ENCODE assay signal across 1 cellular context in the genomic region with DNA sequence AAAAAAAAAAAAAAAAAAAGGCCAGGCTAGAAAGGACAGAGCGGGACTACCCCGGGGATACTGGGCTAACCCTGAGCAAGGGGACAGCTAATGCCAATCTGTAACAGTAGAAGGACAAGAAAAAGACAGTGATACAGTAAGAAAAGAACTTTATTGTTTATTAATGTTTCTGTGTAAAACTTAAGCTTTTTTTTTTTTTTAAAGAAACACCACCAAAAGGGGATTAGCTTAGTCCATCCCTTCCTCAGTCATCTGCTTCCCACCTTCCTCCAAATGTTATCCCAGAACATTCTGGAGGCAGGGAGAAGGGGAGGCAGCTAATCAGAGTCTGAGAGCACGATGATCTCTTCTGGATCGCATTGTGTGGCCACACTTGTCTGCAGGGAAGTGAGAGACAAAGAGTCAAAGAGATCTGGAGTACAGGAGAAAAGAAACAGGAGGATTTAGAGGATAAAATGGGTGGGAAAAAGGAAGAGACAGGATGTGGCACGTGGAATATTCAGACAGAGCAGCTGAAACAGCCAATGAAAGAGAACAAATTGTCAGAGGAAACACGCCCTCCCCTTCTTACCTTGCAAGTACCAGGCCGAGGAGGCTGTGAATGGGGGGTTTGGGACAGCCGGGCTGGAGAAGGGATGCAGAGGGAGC.
TF ChIP-seq lines count a peak whose summit lies in the region.

No MANE protein-coding gene starts in this region.

TF ChIP-seq in K562, 482 proteins besides CTCF, POLR2A, EP300 and RAD21 (continued from another document):
- TF ChIP-seq, protein P1, sequence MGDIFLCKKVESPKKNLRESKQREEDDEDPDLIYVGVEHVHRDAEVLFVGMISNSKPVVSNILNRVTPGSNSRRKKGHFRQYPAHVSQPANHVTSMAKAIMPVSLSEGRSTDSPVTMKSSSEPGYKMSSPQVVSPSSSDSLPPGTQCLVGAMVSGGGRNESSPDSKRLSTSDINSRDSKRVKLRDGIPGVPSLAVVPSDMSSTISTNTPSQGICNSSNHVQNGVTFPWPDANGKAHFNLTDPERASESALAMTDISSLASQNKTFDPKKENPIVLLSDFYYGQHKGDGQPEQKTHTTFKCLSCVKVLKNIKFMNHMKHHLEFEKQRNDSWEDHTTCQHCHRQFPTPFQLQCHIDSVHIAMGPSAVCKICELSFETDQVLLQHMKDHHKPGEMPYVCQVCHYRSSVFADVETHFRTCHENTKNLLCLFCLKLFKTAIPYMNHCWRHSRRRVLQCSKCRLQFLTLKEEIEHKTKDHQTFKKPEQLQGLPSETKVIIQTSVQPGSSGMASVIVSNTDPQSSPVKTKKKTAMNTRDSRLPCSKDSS (IDR thresholded peaks at IDR 0.05; ENCODE audit: low read depth, partially characterized antibody): no peak
- TF ChIP-seq, protein P2, sequence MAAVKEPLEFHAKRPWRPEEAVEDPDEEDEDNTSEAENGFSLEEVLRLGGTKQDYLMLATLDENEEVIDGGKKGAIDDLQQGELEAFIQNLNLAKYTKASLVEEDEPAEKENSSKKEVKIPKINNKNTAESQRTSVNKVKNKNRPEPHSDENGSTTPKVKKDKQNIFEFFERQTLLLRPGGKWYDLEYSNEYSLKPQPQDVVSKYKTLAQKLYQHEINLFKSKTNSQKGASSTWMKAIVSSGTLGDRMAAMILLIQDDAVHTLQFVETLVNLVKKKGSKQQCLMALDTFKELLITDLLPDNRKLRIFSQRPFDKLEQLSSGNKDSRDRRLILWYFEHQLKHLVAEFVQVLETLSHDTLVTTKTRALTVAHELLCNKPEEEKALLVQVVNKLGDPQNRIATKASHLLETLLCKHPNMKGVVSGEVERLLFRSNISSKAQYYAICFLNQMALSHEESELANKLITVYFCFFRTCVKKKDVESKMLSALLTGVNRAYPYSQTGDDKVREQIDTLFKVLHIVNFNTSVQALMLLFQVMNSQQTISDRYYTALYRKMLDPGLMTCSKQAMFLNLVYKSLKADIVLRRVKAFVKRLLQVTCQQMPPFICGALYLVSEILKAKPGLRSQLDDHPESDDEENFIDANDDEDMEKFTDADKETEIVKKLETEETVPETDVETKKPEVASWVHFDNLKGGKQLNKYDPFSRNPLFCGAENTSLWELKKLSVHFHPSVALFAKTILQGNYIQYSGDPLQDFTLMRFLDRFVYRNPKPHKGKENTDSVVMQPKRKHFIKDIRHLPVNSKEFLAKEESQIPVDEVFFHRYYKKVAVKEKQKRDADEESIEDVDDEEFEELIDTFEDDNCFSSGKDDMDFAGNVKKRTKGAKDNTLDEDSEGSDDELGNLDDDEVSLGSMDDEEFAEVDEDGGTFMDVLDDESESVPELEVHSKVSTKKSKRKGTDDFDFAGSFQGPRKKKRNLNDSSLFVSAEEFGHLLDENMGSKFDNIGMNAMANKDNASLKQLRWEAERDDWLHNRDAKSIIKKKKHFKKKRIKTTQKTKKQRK (IDR thresholded peaks at IDR 0.05; ENCODE audit: borderline replicate concordance, low read depth, low read length): no peak
- TF ChIP-seq HMG20B (CRISPR knock-in tag; IDR thresholded peaks at IDR 0.05) (no peak), SMAD4 (CRISPR knock-in tag; conservative IDR thresholded peaks at IDR 0.05) (no peak), NEUROD1 (IDR thresholded peaks at IDR 0.05; ENCODE audit: borderline replicate concordance, low read depth, low read length, partially characterized antibody) (no peak), MEF2D (tag; conservative IDR thresholded peaks at IDR 0.05; ENCODE audit: low read depth) (no peak), ZEB2 (IDR thresholded peaks at IDR 0.05) (no peak), ZNF696 (CRISPR knock-in tag; conservative IDR thresholded peaks at IDR 0.05) (no peak), NBN (IDR thresholded peaks at IDR 0.05; ENCODE audit: low read depth) (0 out of 2 replicates have a peak, but pooled peaks have one; percentile 11), ZNF589 (CRISPR knock-in tag; IDR thresholded peaks at IDR 0.05; ENCODE audit: low read depth) (no peak), TGIF2 (CRISPR knock-in tag; IDR thresholded peaks at IDR 0.05) (no peak), CTBP1 (IDR thresholded peaks at IDR 0.05; ENCODE audit: borderline replicate concordance) (no peak), SOX6 (IDR thresholded peaks at IDR 0.05) (no peak), TOE1 (IDR thresholded peaks at IDR 0.05; ENCODE audit: borderline replicate concordance) (no peak), TOE1 (CRISPR knock-in tag; IDR thresholded peaks at IDR 0.05; ENCODE audit: borderline replicate concordance, low read depth) (no peak), SNRNP70 (optimal IDR thresholded peaks at IDR 0.05; ENCODE audit: low read depth, low read length) (no peak), ZNF384 (IDR thresholded peaks at IDR 0.05; ENCODE audit: low read depth, low read length) (peak; percentile 95), ZNF79 (CRISPR knock-in tag; IDR thresholded peaks at IDR 0.05; ENCODE audit: low read depth) (no peak), SETDB1 (IDR thresholded peaks at IDR 0.05; ENCODE audit: low read length) (no peak), PCBP1 (IDR thresholded peaks at IDR 0.05; ENCODE audit: low read depth, low read length, poor library complexity, severe bottlenecking) (no peak), ZKSCAN8 (CRISPR knock-in tag; IDR thresholded peaks at IDR 0.05) (no peak), PCBP2 (IDR thresholded peaks at IDR 0.05; ENCODE audit: low read depth, low read length, poor library complexity, severe bottlenecking) (no peak), ZNF197 (CRISPR knock-in tag; IDR thresholded peaks at IDR 0.05; ENCODE audit: low read depth) (no peak), BDP1 (IDR thresholded peaks at IDR 0.05; ENCODE audit: insufficient read depth, insufficient read length) (no peak), SNIP1 (IDR thresholded peaks at IDR 0.05; ENCODE audit: low read depth) (no peak), KAT2B (IDR thresholded peaks at IDR 0.05; ENCODE audit: low read depth, low read length) (no peak), LARP7 (IDR thresholded peaks at IDR 0.05) (0 out of 2 replicates have a peak, but pooled peaks have one; percentile 37), EGR1 (conservative IDR thresholded peaks at IDR 0.05) (no peak), MIER1 (IDR thresholded peaks at IDR 0.05; ENCODE audit: low read depth) (0 out of 2 replicates have a peak, but pooled peaks have one; percentile 56), ILF3 (IDR thresholded peaks at IDR 0.05; ENCODE audit: borderline replicate concordance) (no peak), MAFG (tag; conservative IDR thresholded peaks at IDR 0.05) (no peak), CEBPB (tag; IDR thresholded peaks at IDR 0.05) (no peak), XRCC4 (IDR thresholded peaks at IDR 0.05; ENCODE audit: extremely low read depth, insufficient read depth, insufficient read length) (no peak), ZNF143 (CRISPR knock-in tag; IDR thresholded peaks at IDR 0.05) (no peak)
- TF ChIP-seq, protein P3, sequence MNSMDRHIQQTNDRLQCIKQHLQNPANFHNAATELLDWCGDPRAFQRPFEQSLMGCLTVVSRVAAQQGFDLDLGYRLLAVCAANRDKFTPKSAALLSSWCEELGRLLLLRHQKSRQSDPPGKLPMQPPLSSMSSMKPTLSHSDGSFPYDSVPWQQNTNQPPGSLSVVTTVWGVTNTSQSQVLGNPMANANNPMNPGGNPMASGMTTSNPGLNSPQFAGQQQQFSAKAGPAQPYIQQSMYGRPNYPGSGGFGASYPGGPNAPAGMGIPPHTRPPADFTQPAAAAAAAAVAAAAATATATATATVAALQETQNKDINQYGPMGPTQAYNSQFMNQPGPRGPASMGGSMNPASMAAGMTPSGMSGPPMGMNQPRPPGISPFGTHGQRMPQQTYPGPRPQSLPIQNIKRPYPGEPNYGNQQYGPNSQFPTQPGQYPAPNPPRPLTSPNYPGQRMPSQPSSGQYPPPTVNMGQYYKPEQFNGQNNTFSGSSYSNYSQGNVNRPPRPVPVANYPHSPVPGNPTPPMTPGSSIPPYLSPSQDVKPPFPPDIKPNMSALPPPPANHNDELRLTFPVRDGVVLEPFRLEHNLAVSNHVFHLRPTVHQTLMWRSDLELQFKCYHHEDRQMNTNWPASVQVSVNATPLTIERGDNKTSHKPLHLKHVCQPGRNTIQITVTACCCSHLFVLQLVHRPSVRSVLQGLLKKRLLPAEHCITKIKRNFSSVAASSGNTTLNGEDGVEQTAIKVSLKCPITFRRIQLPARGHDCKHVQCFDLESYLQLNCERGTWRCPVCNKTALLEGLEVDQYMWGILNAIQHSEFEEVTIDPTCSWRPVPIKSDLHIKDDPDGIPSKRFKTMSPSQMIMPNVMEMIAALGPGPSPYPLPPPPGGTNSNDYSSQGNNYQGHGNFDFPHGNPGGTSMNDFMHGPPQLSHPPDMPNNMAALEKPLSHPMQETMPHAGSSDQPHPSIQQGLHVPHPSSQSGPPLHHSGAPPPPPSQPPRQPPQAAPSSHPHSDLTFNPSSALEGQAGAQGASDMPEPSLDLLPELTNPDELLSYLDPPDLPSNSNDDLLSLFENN (IDR thresholded peaks at IDR 0.05; ENCODE audit: low read depth in 2 of 2, low read length in 2 of 2): no peak
- TF ChIP-seq, protein P4, sequence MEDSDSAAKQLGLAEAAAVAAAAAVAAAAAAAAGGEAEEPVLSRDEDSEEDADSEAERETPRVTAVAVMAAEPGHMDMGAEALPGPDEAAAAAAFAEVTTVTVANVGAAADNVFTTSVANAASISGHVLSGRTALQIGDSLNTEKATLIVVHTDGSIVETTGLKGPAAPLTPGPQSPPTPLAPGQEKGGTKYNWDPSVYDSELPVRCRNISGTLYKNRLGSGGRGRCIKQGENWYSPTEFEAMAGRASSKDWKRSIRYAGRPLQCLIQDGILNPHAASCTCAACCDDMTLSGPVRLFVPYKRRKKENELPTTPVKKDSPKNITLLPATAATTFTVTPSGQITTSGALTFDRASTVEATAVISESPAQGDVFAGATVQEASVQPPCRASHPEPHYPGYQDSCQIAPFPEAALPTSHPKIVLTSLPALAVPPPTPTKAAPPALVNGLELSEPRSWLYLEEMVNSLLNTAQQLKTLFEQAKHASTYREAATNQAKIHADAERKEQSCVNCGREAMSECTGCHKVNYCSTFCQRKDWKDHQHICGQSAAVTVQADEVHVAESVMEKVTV (CRISPR knock-in tag; IDR thresholded peaks at IDR 0.05): no peak
- TF ChIP-seq, protein P5, sequence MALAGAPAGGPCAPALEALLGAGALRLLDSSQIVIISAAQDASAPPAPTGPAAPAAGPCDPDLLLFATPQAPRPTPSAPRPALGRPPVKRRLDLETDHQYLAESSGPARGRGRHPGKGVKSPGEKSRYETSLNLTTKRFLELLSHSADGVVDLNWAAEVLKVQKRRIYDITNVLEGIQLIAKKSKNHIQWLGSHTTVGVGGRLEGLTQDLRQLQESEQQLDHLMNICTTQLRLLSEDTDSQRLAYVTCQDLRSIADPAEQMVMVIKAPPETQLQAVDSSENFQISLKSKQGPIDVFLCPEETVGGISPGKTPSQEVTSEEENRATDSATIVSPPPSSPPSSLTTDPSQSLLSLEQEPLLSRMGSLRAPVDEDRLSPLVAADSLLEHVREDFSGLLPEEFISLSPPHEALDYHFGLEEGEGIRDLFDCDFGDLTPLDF (CRISPR knock-in tag; IDR thresholded peaks at IDR 0.05): no peak
- TF ChIP-seq, protein P6, sequence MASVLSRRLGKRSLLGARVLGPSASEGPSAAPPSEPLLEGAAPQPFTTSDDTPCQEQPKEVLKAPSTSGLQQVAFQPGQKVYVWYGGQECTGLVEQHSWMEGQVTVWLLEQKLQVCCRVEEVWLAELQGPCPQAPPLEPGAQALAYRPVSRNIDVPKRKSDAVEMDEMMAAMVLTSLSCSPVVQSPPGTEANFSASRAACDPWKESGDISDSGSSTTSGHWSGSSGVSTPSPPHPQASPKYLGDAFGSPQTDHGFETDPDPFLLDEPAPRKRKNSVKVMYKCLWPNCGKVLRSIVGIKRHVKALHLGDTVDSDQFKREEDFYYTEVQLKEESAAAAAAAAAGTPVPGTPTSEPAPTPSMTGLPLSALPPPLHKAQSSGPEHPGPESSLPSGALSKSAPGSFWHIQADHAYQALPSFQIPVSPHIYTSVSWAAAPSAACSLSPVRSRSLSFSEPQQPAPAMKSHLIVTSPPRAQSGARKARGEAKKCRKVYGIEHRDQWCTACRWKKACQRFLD (CRISPR knock-in tag; IDR thresholded peaks at IDR 0.05): no peak
- TF ChIP-seq, protein P7, sequence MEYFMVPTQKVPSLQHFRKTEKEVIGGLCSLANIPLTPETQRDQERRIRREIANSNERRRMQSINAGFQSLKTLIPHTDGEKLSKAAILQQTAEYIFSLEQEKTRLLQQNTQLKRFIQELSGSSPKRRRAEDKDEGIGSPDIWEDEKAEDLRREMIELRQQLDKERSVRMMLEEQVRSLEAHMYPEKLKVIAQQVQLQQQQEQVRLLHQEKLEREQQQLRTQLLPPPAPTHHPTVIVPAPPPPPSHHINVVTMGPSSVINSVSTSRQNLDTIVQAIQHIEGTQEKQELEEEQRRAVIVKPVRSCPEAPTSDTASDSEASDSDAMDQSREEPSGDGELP (CRISPR knock-in tag; IDR thresholded peaks at IDR 0.05; ENCODE audit: borderline replicate concordance): no peak
- TF ChIP-seq, protein P8, sequence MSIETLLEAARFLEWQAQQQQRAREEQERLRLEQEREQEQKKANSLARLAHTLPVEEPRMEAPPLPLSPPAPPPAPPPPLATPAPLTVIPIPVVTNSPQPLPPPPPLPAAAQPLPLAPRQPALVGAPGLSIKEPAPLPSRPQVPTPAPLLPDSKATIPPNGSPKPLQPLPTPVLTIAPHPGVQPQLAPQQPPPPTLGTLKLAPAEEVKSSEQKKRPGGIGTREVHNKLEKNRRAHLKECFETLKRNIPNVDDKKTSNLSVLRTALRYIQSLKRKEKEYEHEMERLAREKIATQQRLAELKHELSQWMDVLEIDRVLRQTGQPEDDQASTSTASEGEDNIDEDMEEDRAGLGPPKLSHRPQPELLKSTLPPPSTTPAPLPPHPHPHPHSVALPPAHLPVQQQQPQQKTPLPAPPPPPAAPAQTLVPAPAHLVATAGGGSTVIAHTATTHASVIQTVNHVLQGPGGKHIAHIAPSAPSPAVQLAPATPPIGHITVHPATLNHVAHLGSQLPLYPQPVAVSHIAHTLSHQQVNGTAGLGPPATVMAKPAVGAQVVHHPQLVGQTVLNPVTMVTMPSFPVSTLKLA (conservative IDR thresholded peaks at IDR 0.05): no peak
- TF ChIP-seq, protein P9, sequence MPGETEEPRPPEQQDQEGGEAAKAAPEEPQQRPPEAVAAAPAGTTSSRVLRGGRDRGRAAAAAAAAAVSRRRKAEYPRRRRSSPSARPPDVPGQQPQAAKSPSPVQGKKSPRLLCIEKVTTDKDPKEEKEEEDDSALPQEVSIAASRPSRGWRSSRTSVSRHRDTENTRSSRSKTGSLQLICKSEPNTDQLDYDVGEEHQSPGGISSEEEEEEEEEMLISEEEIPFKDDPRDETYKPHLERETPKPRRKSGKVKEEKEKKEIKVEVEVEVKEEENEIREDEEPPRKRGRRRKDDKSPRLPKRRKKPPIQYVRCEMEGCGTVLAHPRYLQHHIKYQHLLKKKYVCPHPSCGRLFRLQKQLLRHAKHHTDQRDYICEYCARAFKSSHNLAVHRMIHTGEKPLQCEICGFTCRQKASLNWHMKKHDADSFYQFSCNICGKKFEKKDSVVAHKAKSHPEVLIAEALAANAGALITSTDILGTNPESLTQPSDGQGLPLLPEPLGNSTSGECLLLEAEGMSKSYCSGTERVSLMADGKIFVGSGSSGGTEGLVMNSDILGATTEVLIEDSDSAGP (CRISPR knock-in tag; IDR thresholded peaks at IDR 0.05): peak; percentile 78
- TF ChIP-seq, protein P10, sequence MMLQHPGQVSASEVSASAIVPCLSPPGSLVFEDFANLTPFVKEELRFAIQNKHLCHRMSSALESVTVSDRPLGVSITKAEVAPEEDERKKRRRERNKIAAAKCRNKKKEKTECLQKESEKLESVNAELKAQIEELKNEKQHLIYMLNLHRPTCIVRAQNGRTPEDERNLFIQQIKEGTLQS (IDR thresholded peaks at IDR 0.05): 0 out of 2 replicates have a peak, but pooled peaks have one; percentile 5
- TF ChIP-seq, protein P10 (CRISPR knock-in tag; conservative IDR thresholded peaks at IDR 0.05): no peak
